Comparison of ENCODE assay signal across 13 cellular contexts in genomic region chr3:157226173-157226847, GRCh38.
DNase-seq lines count a peak whose midpoint lies in the region; ATAC-seq and TF ChIP-seq lines count a peak whose summit lies in the region.
"Had no signal": no experiment of that assay in that cellular context is flagged by ENCODE, and none has a peak within 500 bp of the region (broad histone marks: within the 10 kb centered on the region; RNA-seq: fewer than 3 reads in every experiment).

No MANE protein-coding gene starts in this region.

- H3K4me1 ChIP-seq in gastroesophageal sphincter: no peaks in the 10 kb centered on the region
- H3K4me1 ChIP-seq: right lobe of liver had no signal

- no peak for TF ChIP-seq EP300 in gastroesophageal sphincter (IDR thresholded peaks at IDR 0.05)

- H3K9me3 Mint-ChIP-seq in activated CD8-positive, alpha-beta memory T cell treated with anti-CD3 and anti-CD28 coated beads, Interleukin-2, amount 10 ng/mL, durations not matched to agents 7 days and 5 days (ENCODE audit: low read depth): no peaks in the 10 kb centered on the region
- no peaks in the 10 kb centered on the region for H3K9me3 Mint-ChIP-seq in activated T-helper 17 cell treated with anti-CD3 and anti-CD28 coated beads, Interleukin-2, amount 50 U/mL, for 72 hours
- peaks cover 0 to 7% of the 10 kb centered on the region in 2 donors for H3K9me3 Mint-ChIP-seq in stimulated activated naive CD8-positive, alpha-beta T cell treated with anti-CD3 and anti-CD28 coated beads, Interleukin-15, amount 100 ng/mL, for 72 hours
- H3K9me3 Mint-ChIP-seq: effector memory CD8-positive, alpha-beta T cell had no signal

- no peak for TF ChIP-seq CTCF in gastroesophageal sphincter (IDR thresholded peaks at IDR 0.05)

- H3K27me3 Mint-ChIP-seq in activated CD8-positive, alpha-beta memory T cell treated with anti-CD3 and anti-CD28 coated beads, Interleukin-2, amount 10 ng/mL, durations not matched to agents 7 days and 5 days: no peaks in the 10 kb centered on the region
- H3K27me3 Mint-ChIP-seq in activated T-helper 17 cell treated with anti-CD3 and anti-CD28 coated beads, Interleukin-2, amount 50 U/mL, for 72 hours: no peaks in the 10 kb centered on the region
- H3K27me3 Mint-ChIP-seq in stimulated activated naive CD8-positive, alpha-beta T cell treated with anti-CD3 and anti-CD28 coated beads, Interleukin-15, amount 100 ng/mL, for 72 hours: no peaks in the 10 kb centered on the region
- H3K27me3 Mint-ChIP-seq: effector memory CD8-positive, alpha-beta T cell had no signal

- no peaks in the 10 kb centered on the region for H3K27me3 ChIP-seq in gastroesophageal sphincter
- H3K27me3 ChIP-seq: right lobe of liver had no signal

- H3K4me3 Mint-ChIP-seq in activated CD8-positive, alpha-beta memory T cell treated with anti-CD3 and anti-CD28 coated beads, Interleukin-2, amount 10 ng/mL, durations not matched to agents 7 days and 5 days: no peak overlapping the region
- no peak overlapping the region for H3K4me3 Mint-ChIP-seq in activated T-helper 17 cell treated with anti-CD3 and anti-CD28 coated beads, Interleukin-2, amount 50 U/mL, for 72 hours
- H3K4me3 Mint-ChIP-seq in stimulated activated naive CD8-positive, alpha-beta T cell treated with anti-CD3 and anti-CD28 coated beads, Interleukin-15, amount 100 ng/mL, for 72 hours: peak overlapping the region; percentile 54 to 67
- H3K4me3 Mint-ChIP-seq: effector memory CD8-positive, alpha-beta T cell had no signal

- no peak for DNase-seq in activated CD8-positive, alpha-beta memory T cell treated with anti-CD3 and anti-CD28 coated beads, Interleukin-2, amount 10 ng/mL, durations not matched to agents 7 days and 5 days
- DNase-seq in activated CD8-positive, alpha-beta memory T cell treated with anti-CD3 and anti-CD28 coated beads for 24 hours: no peak
- no peak for DNase-seq in stimulated activated naive CD8-positive, alpha-beta T cell treated with anti-CD3 and anti-CD28 coated beads, Interleukin-15, amount 100 ng/mL, for 72 hours
- DNase-seq in NCI-H128 (lab: John Stamatoyannopoulos, UW; ENCODE audit: unreplicated experiment) (no peak), head of caudate nucleus (no peak)
- DNase-seq: ACHN; effector memory CD8-positive, alpha-beta T cell; mucosa of descending colon; right lobe of liver; SHP77 treated with DMSO at 0.1 percent for 48 hours had no signal

- no peaks in the 10 kb centered on the region for H3K9me3 ChIP-seq in gastroesophageal sphincter
- H3K9me3 ChIP-seq: mucosa of descending colon, right lobe of liver had no signal

- H3K4me3 ChIP-seq in gastroesophageal sphincter: no peak overlapping the region
- H3K4me3 ChIP-seq: mucosa of descending colon, right lobe of liver had no signal

- no peak overlapping the region for H3K27ac ChIP-seq in gastroesophageal sphincter
- H3K27ac ChIP-seq: right lobe of liver had no signal

- no peak for TF ChIP-seq POLR2A in gastroesophageal sphincter (IDR thresholded peaks at IDR 0.05)

- intact Hi-C loops in head of caudate nucleus (cut with DNase I): no loop called here

- H3K4me1 Mint-ChIP-seq in activated CD8-positive, alpha-beta memory T cell treated with anti-CD3 and anti-CD28 coated beads, Interleukin-2, amount 10 ng/mL, durations not matched to agents 7 days and 5 days: peaks cover 19% of the 10 kb centered on the region
- peaks cover 6% of the 10 kb centered on the region for H3K4me1 Mint-ChIP-seq in activated T-helper 17 cell treated with anti-CD3 and anti-CD28 coated beads, Interleukin-2, amount 50 U/mL, for 72 hours
- H3K4me1 Mint-ChIP-seq in stimulated activated naive CD8-positive, alpha-beta T cell treated with anti-CD3 and anti-CD28 coated beads, Interleukin-15, amount 100 ng/mL, for 72 hours: peaks cover 24% of the 10 kb centered on the region

- peak; percentile 79 for ATAC-seq in activated CD8-positive, alpha-beta memory T cell treated with anti-CD3 and anti-CD28 coated beads, Interleukin-2, amount 10 ng/mL, durations not matched to agents 7 days and 5 days
- ATAC-seq in HG03095 (IDR thresholded peaks at IDR 0.05; ENCODE audit: unreplicated experiment): peak; percentile 71
- peak; percentile 80 for ATAC-seq in activated T-helper 17 cell treated with anti-CD3 and anti-CD28 coated beads, Interleukin-2, amount 50 U/mL, for 72 hours (replicated peaks)
- peak; percentile 92 for ATAC-seq in stimulated activated naive CD8-positive, alpha-beta T cell treated with anti-CD3 and anti-CD28 coated beads, Interleukin-15, amount 100 ng/mL, for 72 hours
- no peak for ATAC-seq in gastroesophageal sphincter
- ATAC-seq: effector memory CD8-positive, alpha-beta T cell; mucosa of descending colon had no signal

- CTCF ChIA-PET in activated CD8-positive, alpha-beta memory T cell treated with anti-CD3 and anti-CD28 coated beads, Interleukin-2, amount 10 ng/mL, durations not matched to agents 7 days and 5 days (lab: Charles Lee): interaction anchor here (0.6 to 1.4 kb wide), 4 partner anchors 10 to 89 kb away, joined by 3 to 5 read pairs (median 3); no protein-coding TSS in a partner anchor

- H3K27ac Mint-ChIP-seq in activated CD8-positive, alpha-beta memory T cell treated with anti-CD3 and anti-CD28 coated beads, Interleukin-2, amount 10 ng/mL, durations not matched to agents 7 days and 5 days: no peak overlapping the region
- H3K27ac Mint-ChIP-seq in activated T-helper 17 cell treated with anti-CD3 and anti-CD28 coated beads, Interleukin-2, amount 50 U/mL, for 72 hours: peak overlapping the region; percentile 39
- peak overlapping the region; percentile 69 to 94 for H3K27ac Mint-ChIP-seq in stimulated activated naive CD8-positive, alpha-beta T cell treated with anti-CD3 and anti-CD28 coated beads, Interleukin-15, amount 100 ng/mL, for 72 hours
- H3K27ac Mint-ChIP-seq: effector memory CD8-positive, alpha-beta T cell had no signal

- H3K36me3 ChIP-seq in gastroesophageal sphincter: no peaks in the 10 kb centered on the region
- H3K36me3 ChIP-seq: right lobe of liver had no signal

- H3K36me3 Mint-ChIP-seq in activated CD8-positive, alpha-beta memory T cell treated with anti-CD3 and anti-CD28 coated beads, Interleukin-2, amount 10 ng/mL, durations not matched to agents 7 days and 5 days: peaks cover 2% of the 10 kb centered on the region
- H3K36me3 Mint-ChIP-seq in activated T-helper 17 cell treated with anti-CD3 and anti-CD28 coated beads, Interleukin-2, amount 50 U/mL, for 72 hours (ENCODE audit: low read depth): no peaks in the 10 kb centered on the region

- WGBS in gastroesophageal sphincter (ENCODE audit: low coverage in 1 of 2), 2 donors: 67 to 87% methylated on average over 1 to 2 of the region's 3 CpGs

Comparison
In these comparisons a context has a peak if more than half of its experiments do, and no peak if none do; other contexts are left out.
1. H3K4me3 Mint-ChIP-seq: peak in stimulated activated naive CD8-positive, alpha-beta T cell treated with anti-CD3 and anti-CD28 coated beads, Interleukin-15, amount 100 ng/mL, for 72 hours (2 of 2); none in activated CD8-positive, alpha-beta memory T cell treated with anti-CD3 and anti-CD28 coated beads, Interleukin-2, amount 10 ng/mL, durations not matched to agents 7 days and 5 days (single experiment) and activated T-helper 17 cell treated with anti-CD3 and anti-CD28 coated beads, Interleukin-2, amount 50 U/mL, for 72 hours (single experiment).